Comparison of ENCODE assay signal across 8 cellular contexts in genomic region chr2:28567076-28567471, GRCh38.
A peak's percentile ranks its signal among the peaks of the same experiment; 100 is the strongest.
DNase-seq lines count a peak whose midpoint lies in the region; ATAC-seq, FAIRE-seq and TF ChIP-seq lines count a peak whose summit lies in the region.

No MANE protein-coding gene starts in this region.

- WGBS in pancreas, 2 donors = 0 to 1% methylated on average over 13 of the region's 13 CpGs

- H3K27me3 ChIP-seq in HUES48 (ENCODE audit: control insufficient read depth, insufficient read depth, low read length) (peaks cover 16% of the 10 kb centered on the region; the same call in 1 of the 2 replicates), pancreas (no peaks in the 10 kb centered on the region)

- H3K4me3 ChIP-seq in HUES48 (ENCODE audit: low read depth, low read length) (peak overlapping the region; percentile 57), pancreas (peak overlapping the region; percentile 38 to 60 (median 46))

- peak; percentile 49 to 67 (median 60) for ATAC-seq in pancreas
- no peak for ATAC-seq in HG03342 (IDR thresholded peaks at IDR 0.05; ENCODE audit: unreplicated experiment)
- no peak for ATAC-seq in HG02870 (IDR thresholded peaks at IDR 0.05; ENCODE audit: unreplicated experiment)
- no peak for ATAC-seq in HG02798 (IDR thresholded peaks at IDR 0.05; ENCODE audit: poor library complexity, unreplicated experiment)

- H3K27ac Mint-ChIP-seq in activated CD4-positive, alpha-beta T cell treated with anti-CD3 and anti-CD28 coated beads, Interleukin-2, amount 10 ng/mL, durations not matched to agents 7 days and 5 days = peak overlapping the region; percentile 86

- CTCF ChIA-PET in activated CD4-positive, alpha-beta T cell treated with anti-CD3 and anti-CD28 coated beads, Interleukin-2, amount 10 ng/mL, durations not matched to agents 7 days and 5 days (lab: Charles Lee) = interaction anchor here (0.6 to 4.3 kb wide), 46 partner anchors 10 to 303 kb away, joined by 3 to 61 read pairs (median 5); partner anchors contain the start of genes PPP1CB, SPDYA and TRMT61B

- FAIRE-seq in pancreas (lab: Jason Lieb, UNC) = no peak

- H3K9me3 ChIP-seq in HUES48 (ENCODE audit: control insufficient read depth, insufficient read depth, low read length) (no peaks in the 10 kb centered on the region), pancreas (no peaks in the 10 kb centered on the region)

- POLR2A ChIA-PET in activated CD4-positive, alpha-beta T cell treated with anti-CD3 and anti-CD28 coated beads, Interleukin-2, amount 10 ng/mL, durations not matched to agents 7 days and 5 days (lab: Charles Lee) = no interaction called here

- peak overlapping the region; percentile 37 for H3K9ac ChIP-seq in HUES48 (ENCODE audit: low read depth, low read length)

- H3K36me3 ChIP-seq in HUES48 (ENCODE audit: control insufficient read depth, insufficient read depth, low read length) = no peaks in the 10 kb centered on the region
- no peaks in the 10 kb centered on the region for H3K36me3 ChIP-seq in pancreas

- peaks cover 12% of the 10 kb centered on the region for H3K9me3 Mint-ChIP-seq in activated CD4-positive, alpha-beta T cell treated with anti-CD3 and anti-CD28 coated beads, Interleukin-2, amount 10 ng/mL, durations not matched to agents 7 days and 5 days

- no peak overlapping the region for H3K27ac ChIP-seq in HUES48 (ENCODE audit: low read depth, low read length)
- peak overlapping the region in 2 of 4 donors; percentile 52 to 62 for H3K27ac ChIP-seq in pancreas

- H3K4me3 Mint-ChIP-seq in activated CD4-positive, alpha-beta T cell treated with anti-CD3 and anti-CD28 coated beads, Interleukin-2, amount 10 ng/mL, durations not matched to agents 7 days and 5 days = peak overlapping the region; percentile 90

- H3K27me3 Mint-ChIP-seq in activated CD4-positive, alpha-beta T cell treated with anti-CD3 and anti-CD28 coated beads, Interleukin-2, amount 10 ng/mL, durations not matched to agents 7 days and 5 days = peaks cover 16% of the 10 kb centered on the region

- peaks cover 9% of the 10 kb centered on the region for H3K36me3 Mint-ChIP-seq in activated CD4-positive, alpha-beta T cell treated with anti-CD3 and anti-CD28 coated beads, Interleukin-2, amount 10 ng/mL, durations not matched to agents 7 days and 5 days (ENCODE audit: low read depth)

- peak; percentile 28 for DNase-seq in Daoy (ENCODE audit: low read depth)
- peak; percentile 47 for DNase-seq in activated CD4-positive, alpha-beta T cell treated with anti-CD3 and anti-CD28 coated beads, Interleukin-2, amount 10 ng/mL, durations not matched to agents 7 days and 5 days
- DNase-seq in germinal center (ENCODE audit: low spot score) = peak; percentile 32
- peak in 1 of 6 donors; percentile 16 for DNase-seq in pancreas

- peaks cover 30% of the 10 kb centered on the region for H3K4me1 Mint-ChIP-seq in activated CD4-positive, alpha-beta T cell treated with anti-CD3 and anti-CD28 coated beads, Interleukin-2, amount 10 ng/mL, durations not matched to agents 7 days and 5 days

- H3K4me1 ChIP-seq in HUES48 (ENCODE audit: control insufficient read depth, insufficient read depth, low read length) = no peaks in the 10 kb centered on the region
- no peaks in the 10 kb centered on the region for H3K4me1 ChIP-seq in pancreas

- TF ChIP-seq CTCF in pancreas (IDR thresholded peaks at IDR 0.05) = peak in 2 of 4 donors; percentile 21 to 51

- intact Hi-C loops in pancreas (cut with DNase I) = no loop called here

Comparison
In these comparisons a context has a peak if more than half of its experiments do, and no peak if none do; other contexts are left out.
1. ATAC-seq: peak in pancreas (4 of 4); none in HG03342 (single experiment), HG02870 (single experiment) and HG02798 (single experiment).